ENCODE assay signal across 37 cellular contexts in the genomic region with DNA sequence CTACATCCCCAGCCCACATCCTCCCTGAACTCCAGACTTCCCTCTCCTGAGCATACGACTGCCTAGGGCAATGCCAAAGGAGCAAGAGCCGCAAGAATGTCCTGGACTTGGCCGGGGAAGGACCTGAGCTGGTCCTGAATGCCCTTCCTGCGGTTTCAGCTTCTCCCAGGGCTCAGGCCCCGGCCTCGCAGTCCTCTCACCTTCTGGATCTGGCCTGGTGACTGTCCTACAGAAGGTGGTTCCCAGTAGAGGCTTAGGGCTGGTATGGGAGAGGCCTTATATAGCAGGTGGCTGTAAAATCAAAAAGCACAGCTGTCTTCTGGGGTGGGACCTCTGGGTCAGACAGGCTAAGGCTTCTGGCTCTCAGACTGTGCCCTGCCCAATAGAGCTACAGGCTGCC. TPM values are rescaled to one million over a fixed set of nuclear protein-coding genes. Genes with fewer than 3 reads are reported as not detected.
"Had no signal": no experiment of that assay in that cellular context is flagged by ENCODE, and none has a peak within 500 bp of the region (broad histone marks: within the 10 kb centered on the region; RNA-seq: fewer than 3 reads in every experiment).

A gene with protein sequence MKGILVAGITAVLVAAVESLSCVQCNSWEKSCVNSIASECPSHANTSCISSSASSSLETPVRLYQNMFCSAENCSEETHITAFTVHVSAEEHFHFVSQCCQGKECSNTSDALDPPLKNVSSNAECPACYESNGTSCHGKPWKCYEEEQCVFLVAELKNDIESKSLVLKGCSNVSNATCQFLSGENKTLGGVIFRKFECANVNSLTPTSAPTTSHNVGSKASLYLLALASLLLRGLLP (minus strand): TSS at position 255 of the 400 bp plus-strand sequence. CDS start 4,678 bp downstream, outside the sequence.

- H3K9me3 ChIP-seq: ascending aorta, esophagus squamous epithelium, left ventricle myocardium inferior, thyroid gland had no signal

- H3K27ac ChIP-seq: ascending aorta, cardiac muscle cell, esophagus squamous epithelium, heart right ventricle, left ventricle myocardium inferior, thyroid gland, VCaP had no signal

- H3K4me1 ChIP-seq: ascending aorta, esophagus squamous epithelium, heart right ventricle, left ventricle myocardium inferior, thyroid gland had no signal

- H3K36me3 ChIP-seq: ascending aorta, cardiac muscle cell, esophagus squamous epithelium, heart right ventricle, left ventricle myocardium inferior, thyroid gland had no signal

- H3K27me3 ChIP-seq: ascending aorta, cardiac muscle cell, esophagus squamous epithelium, heart right ventricle, thyroid gland had no signal

- ATAC-seq: heart right ventricle; natural killer cell; sciatic nerve; stimulated activated memory B cell treated with anti-CD40 and anti-IgM and Interleukin-4, amounts not matched to agents 10 μg/mL and 1 μg/mL and 100 μg/mL, for 72 hours had no signal

- FAIRE-seq: TTC549 had no signal

- DNase-seq: activated CD4-positive, alpha-beta T cell treated with anti-CD3 and anti-CD28 coated beads for 48 hours; activated CD4-positive, alpha-beta T cell treated with anti-CD3 and anti-CD28 coated beads, Interleukin-2, amount 50 U/mL, for 48 hours; activated CD8-positive, alpha-beta memory T cell treated with anti-CD3 and anti-CD28 coated beads for 24 hours; activated effector memory CD4-positive, alpha-beta T cell treated with anti-CD3 and anti-CD28 coated beads, Interleukin-2, amount 50 U/mL, for 16 hours; activated naive CD4-positive, alpha-beta T cell treated with anti-CD3 and anti-CD28 coated beads for 36 hours; activated naive CD8-positive, alpha-beta T cell treated with anti-CD3 and anti-CD28 coated beads for 36 hours; cortex of kidney; esophagus squamous epithelium; foreskin melanocyte; heart right ventricle; kidney glomerular epithelial cell; left ventricle myocardium inferior; natural killer cell; retina; stimulated activated CD4-positive, alpha-beta T cell treated with anti-CD3 and anti-CD28 coated beads, Interleukin-1b, Interleukin-23, amount 100 ng/mL, for 48 hours; stimulated activated CD4-positive, alpha-beta T cell treated with anti-CD3 and anti-CD28 coated beads, Interleukin-4, amount 100 ng/mL, for 4 hours; stimulated activated CD8-positive, alpha-beta memory T cell treated with anti-CD3 and anti-CD28 coated beads, Interleukin-4, amount 100 ng/mL, for 48 hours; stimulated activated naive CD8-positive, alpha-beta T cell treated with anti-CD3 and anti-CD28 coated beads, Interleukin-15, amount 100 ng/mL, for 72 hours; substantia nigra; SW 1271; T-helper 9 cell; thyroid gland had no signal

- H3K4me3 ChIP-seq: ascending aorta, cardiac muscle cell, esophagus squamous epithelium, heart right ventricle, left ventricle myocardium inferior, smooth muscle cell, thyroid gland had no signal

RNA-seq across cellular contexts. Expression of the gene that starts here (rescaled TPM):
- total RNA-seq: activated naive CD4-positive, alpha-beta T cell treated with anti-CD3 and anti-CD28 coated beads for 36 hours; activated naive CD8-positive, alpha-beta T cell treated with anti-CD3 and anti-CD28 coated beads for 36 hours; ascending aorta; cardiac muscle cell; cerebellum; esophagus squamous epithelium; glomerular endothelial cell; heart right ventricle; left ventricle myocardium inferior; lung microvascular endothelial cell; mesenteric fat pad; mucosa of gallbladder; natural killer cell; osteoblast; progenitor cell of endocrine pancreas; sciatic nerve; smooth muscle cell; thyroid gland; ureter had no signal
- polyA plus RNA-seq: cardiac muscle cell, heart right ventricle, smooth muscle cell had no signal
